Comparison of ENCODE assay signal across 24 cellular contexts in the genomic region with DNA sequence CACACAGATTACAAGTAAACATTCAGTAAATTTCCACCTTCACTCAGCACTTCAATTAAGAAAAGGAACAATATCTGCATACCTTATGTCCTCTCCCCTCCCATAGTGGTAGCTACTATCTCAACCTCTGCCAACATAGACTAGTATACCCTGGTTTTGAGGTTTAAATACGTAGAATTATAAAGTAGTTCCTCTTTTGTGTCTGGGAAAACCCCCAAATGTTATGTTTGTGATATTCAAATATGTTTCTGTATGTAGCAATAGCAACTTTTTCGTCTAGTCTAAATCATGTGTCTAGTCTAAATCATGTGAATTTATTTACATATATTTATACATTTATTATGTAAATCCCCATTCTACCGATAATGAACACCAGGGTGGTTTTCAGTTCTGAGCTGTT. TPM values are rescaled to one million over a fixed set of nuclear protein-coding genes. Genes with fewer than 3 reads are reported as not detected.
DNase-seq lines count a peak whose midpoint lies in the region; ATAC-seq and TF ChIP-seq lines count a peak whose summit lies in the region.
"Had no signal": no experiment of that assay in that cellular context is flagged by ENCODE, and none has a peak within 500 bp of the region (broad histone marks: within the 10 kb centered on the region; RNA-seq: fewer than 3 reads in every experiment).

No MANE protein-coding gene starts in this region.

- POLR2A ChIA-PET in CD8-positive, alpha-beta T cell (lab: Charles Lee) = no interaction called here

- H3K27me3 ChIP-seq in CD8-positive, alpha-beta T cell (ENCODE audit: insufficient read depth, low read length) = no peaks in the 10 kb centered on the region
- H3K27me3 ChIP-seq in SU-DHL-6 (ENCODE audit: low read length) (no peaks in the 10 kb centered on the region), tibial artery (no peaks in the 10 kb centered on the region)
- H3K27me3 ChIP-seq: brain microvascular endothelial cell, sigmoid colon had no signal

- H3K4me2 ChIP-seq in SU-DHL-6 (ENCODE audit: low read depth, low read length, poor library complexity, severe bottlenecking) = peak overlapping the region; percentile 59

- H2AFZ ChIP-seq in SU-DHL-6 (ENCODE audit: low read depth, low read length, severe bottlenecking) = peak overlapping the region; percentile 9

- DNase-seq in CD8-positive, alpha-beta T cell = no peak
- DNase-seq in nephron progenitor cell (no peak), tibial artery (no peak), NCI-H774 (lab: John Stamatoyannopoulos, UW) (no peak), NCI-H1930 (lab: John Stamatoyannopoulos, UW) (no peak)
- DNase-seq: activated CD4-positive, alpha-beta T cell treated with anti-CD3 and anti-CD28 coated beads, Interleukin-2, amount 10 ng/mL, durations not matched to agents 7 days and 5 days; activated CD8-positive, alpha-beta memory T cell treated with anti-CD3 and anti-CD28 coated beads, Interleukin-2, amount 50 U/mL, for 4 hours; activated effector memory CD4-positive, alpha-beta T cell treated with anti-CD3 and anti-CD28 coated beads, Interleukin-2, amount 50 U/mL, for 16 hours; activated naive CD8-positive, alpha-beta T cell treated with anti-CD3 and anti-CD28 coated beads, Interleukin-2, amount 50 U/mL, for 24 hours; brain microvascular endothelial cell; CD4-positive, CD25-positive, alpha-beta regulatory T cell; DMS153; endodermal cell; GDM1; HFFc6; left colon; NCI-H1436 treated with DMSO at 0.1 percent for 48 hours; NCI-H69; posterior cingulate gyrus; Right ventricle myocardium superior; sigmoid colon had no signal

- peaks cover 14% of the 10 kb centered on the region; the same call in 1 of the 2 replicates for H3F3A ChIP-seq in SU-DHL-6 (ENCODE audit: insufficient read depth)

- H3K9me3 ChIP-seq in CD8-positive, alpha-beta T cell (ENCODE audit: low read length) = peaks cover 7% of the 10 kb centered on the region
- H3K9me3 ChIP-seq in SU-DHL-6 (ENCODE audit: insufficient read depth, low read length) (0 out of 2 replicates have a peak, but pooled peaks cover 4% of the 10 kb centered on the region), tibial artery (peaks cover 0 to 5% (median 0%) of the 10 kb centered on the region in 3 donors)
- H3K9me3 ChIP-seq: sigmoid colon had no signal

- H3K9me3 Mint-ChIP-seq in CD8-positive, alpha-beta T cell = peaks cover 16% of the 10 kb centered on the region
- peaks cover 29% of the 10 kb centered on the region for H3K9me3 Mint-ChIP-seq in nephron progenitor cell
- H3K9me3 Mint-ChIP-seq: activated CD4-positive, alpha-beta T cell treated with anti-CD3 and anti-CD28 coated beads, Interleukin-2, amount 10 ng/mL, durations not matched to agents 7 days and 5 days; HFFc6 had no signal

- no peaks in the 10 kb centered on the region for H3K9me2 ChIP-seq in SU-DHL-6 (replicated peaks; ENCODE audit: insufficient read depth, low read length)

- H4K20me1 ChIP-seq in SU-DHL-6 (ENCODE audit: low read depth, low read length) = no peaks in the 10 kb centered on the region

- peak; percentile 26 for ATAC-seq in CD8-positive, alpha-beta T cell
- ATAC-seq in GM18861 (IDR thresholded peaks at IDR 0.05; ENCODE audit: unreplicated experiment) (peak; percentile 82), HG03432 (IDR thresholded peaks at IDR 0.05; ENCODE audit: unreplicated experiment) (peak; percentile 53)
- ATAC-seq: activated naive CD8-positive, alpha-beta T cell treated with anti-CD3 and anti-CD28 coated beads, Interleukin-2, amount 50 U/mL, for 24 hours; left colon had no signal

- no peak overlapping the region for H3K4me3 ChIP-seq in CD8-positive, alpha-beta T cell (ENCODE audit: low read depth, low read length)
- peak overlapping the region; percentile 30 for H3K4me3 ChIP-seq in SU-DHL-6 (ENCODE audit: insufficient read depth, low read length, poor library complexity, severe bottlenecking)
- H3K4me3 ChIP-seq in tibial artery = no peak overlapping the region
- H3K4me3 ChIP-seq: sigmoid colon had no signal

- no peaks in the 10 kb centered on the region for H3K36me3 Mint-ChIP-seq in CD8-positive, alpha-beta T cell
- H3K36me3 Mint-ChIP-seq in nephron progenitor cell (ENCODE audit: low read depth) = no peaks in the 10 kb centered on the region
- H3K36me3 Mint-ChIP-seq: CD4-positive, CD25-positive, alpha-beta regulatory T cell had no signal

- peak overlapping the region; percentile 20; the same call in 1 of the 2 replicates for H3K9ac ChIP-seq in SU-DHL-6 (ENCODE audit: low read length)

- no peak overlapping the region for H3K4me3 Mint-ChIP-seq in CD8-positive, alpha-beta T cell
- H3K4me3 Mint-ChIP-seq in nephron progenitor cell = no peak overlapping the region
- H3K4me3 Mint-ChIP-seq: activated CD4-positive, alpha-beta T cell treated with anti-CD3 and anti-CD28 coated beads, Interleukin-2, amount 10 ng/mL, durations not matched to agents 7 days and 5 days; activated naive CD8-positive, alpha-beta T cell treated with anti-CD3 and anti-CD28 coated beads, Interleukin-2, amount 50 U/mL, for 24 hours; CD4-positive, CD25-positive, alpha-beta regulatory T cell; endodermal cell; HFFc6 had no signal

- no peaks in the 10 kb centered on the region for H3K4me1 Mint-ChIP-seq in CD8-positive, alpha-beta T cell (ENCODE audit: low read depth)
- peaks cover 6% of the 10 kb centered on the region for H3K4me1 Mint-ChIP-seq in nephron progenitor cell
- H3K4me1 Mint-ChIP-seq: activated CD4-positive, alpha-beta T cell treated with anti-CD3 and anti-CD28 coated beads, Interleukin-2, amount 10 ng/mL, durations not matched to agents 7 days and 5 days; endodermal cell had no signal

- no peaks in the 10 kb centered on the region for H3K4me1 ChIP-seq in CD8-positive, alpha-beta T cell (ENCODE audit: insufficient read depth, low read length)
- H3K4me1 ChIP-seq in tibial artery = peaks cover 0 to 6% (median 3%) of the 10 kb centered on the region in 4 donors

- H3K27ac Mint-ChIP-seq in CD8-positive, alpha-beta T cell = no peak overlapping the region
- H3K27ac Mint-ChIP-seq in nephron progenitor cell = no peak overlapping the region
- H3K27ac Mint-ChIP-seq: activated CD4-positive, alpha-beta T cell treated with anti-CD3 and anti-CD28 coated beads, Interleukin-2, amount 10 ng/mL, durations not matched to agents 7 days and 5 days; activated naive CD8-positive, alpha-beta T cell treated with anti-CD3 and anti-CD28 coated beads, Interleukin-2, amount 50 U/mL, for 24 hours; CD4-positive, CD25-positive, alpha-beta regulatory T cell; endodermal cell; HFFc6 had no signal

- CTCF ChIA-PET in CD8-positive, alpha-beta T cell (lab: Charles Lee) = no interaction called here

- no peak for TF ChIP-seq CTCF in CD8-positive, alpha-beta T cell (IDR thresholded peaks at IDR 0.05)
- no peak for TF ChIP-seq CTCF in SU-DHL-6 (IDR thresholded peaks at IDR 0.05; ENCODE audit: insufficient read depth, low read length, poor library complexity, severe bottlenecking)
- TF ChIP-seq CTCF in nephron progenitor cell (IDR thresholded peaks at IDR 0.05) = no peak
- no peak for TF ChIP-seq CTCF in tibial artery (IDR thresholded peaks at IDR 0.05)

- H3K27ac ChIP-seq in CD8-positive, alpha-beta T cell (ENCODE audit: low read depth, low read length) = no peak overlapping the region
- H3K27ac ChIP-seq in SU-DHL-6 (ENCODE audit: low read depth, low read length) = peak overlapping the region; percentile 72
- no peak overlapping the region for H3K27ac ChIP-seq in tibial artery
- H3K27ac ChIP-seq: brain microvascular endothelial cell, sigmoid colon had no signal

- H3K27me3 Mint-ChIP-seq in CD8-positive, alpha-beta T cell (ENCODE audit: low read depth) = no peaks in the 10 kb centered on the region
- H3K27me3 Mint-ChIP-seq in nephron progenitor cell (ENCODE audit: low read depth, poor library complexity) = peaks cover 47% of the 10 kb centered on the region

- no peaks in the 10 kb centered on the region for H3K36me3 ChIP-seq in CD8-positive, alpha-beta T cell (ENCODE audit: insufficient read depth, low read length)
- H3K36me3 ChIP-seq in SU-DHL-6 (ENCODE audit: low read length) = no peaks in the 10 kb centered on the region
- H3K36me3 ChIP-seq in tibial artery = no peaks in the 10 kb centered on the region
- H3K36me3 ChIP-seq: brain microvascular endothelial cell, sigmoid colon had no signal

- intact Hi-C loops in CD8-positive, alpha-beta T cell (cut with DNase I, micrococcal nuclease) = loop anchor here in 1 of 2 experiments (5.0 kb wide), 1 partner anchor 69 kb away; no protein-coding TSS in a partner anchor
- intact Hi-C loops in tibial artery (cut with DNase I; ENCODE audit: low total_unique reads) = no loop called here

- no peaks in the 10 kb centered on the region for H3K79me2 ChIP-seq in SU-DHL-6 (ENCODE audit: insufficient read depth, low read length)

RNA-seq across cellular contexts. Expression of a gene that starts 13.2 kb away (rescaled TPM):
- not detected for total RNA-seq in CD8-positive, alpha-beta T cell
- total RNA-seq: activated CD4-positive, alpha-beta T cell treated with anti-CD3 and anti-CD28 coated beads, Interleukin-2, amount 10 ng/mL, durations not matched to agents 7 days and 5 days; CD4-positive, CD25-positive, alpha-beta regulatory T cell had no signal

Comparison
In these comparisons a context has a peak if more than half of its experiments do, and no peak if none do; other contexts are left out.
1. ATAC-seq: peak in every context shown above with its lines; median percentile 82 in GM18861; 53 in HG03432; 26 in CD8-positive, alpha-beta T cell.